ENCODE assay signal across 1 cellular context in genomic region chr5:135489466-135490244, GRCh38.
TF ChIP-seq lines count a peak whose summit lies in the region.

No MANE protein-coding gene starts in this region.

TF ChIP-seq in HCT116, 20 proteins besides CTCF, POLR2A, EP300 and RAD21 (continued from another document):
- TF ChIP-seq POLR2AphosphoS5 (IDR thresholded peaks at IDR 0.05; ENCODE audit: low read depth, low read length) (no peak), CBX3 (IDR thresholded peaks at IDR 0.05; ENCODE audit: low read depth) (no peak), EGR1 (IDR thresholded peaks at IDR 0.05; ENCODE audit: low read depth) (no peak), SRF (IDR thresholded peaks at IDR 0.05; ENCODE audit: low read depth) (no peak), ATF3 (IDR thresholded peaks at IDR 0.05) (no peak), CEBPB (IDR thresholded peaks at IDR 0.05; ENCODE audit: low read depth) (no peak)
